In genomic region chr15:100525894-100526512, GRCh38 we compare ENCODE assay signal across 1 cellular context.
TF ChIP-seq lines count a peak whose summit lies in the region.

No MANE protein-coding gene starts in this region.

TF ChIP-seq in SK-N-SH treated with all-trans-retinoic acid at 6 μM for 48 hours, 23 proteins besides CTCF, POLR2A, EP300 and RAD21 (continued from another document):
- no peak for TF ChIP-seq POU6F1 (CRISPR knock-in tag; IDR thresholded peaks at IDR 0.05; ENCODE audit: borderline replicate concordance, low read depth)
- no peak for TF ChIP-seq ESRRG (CRISPR knock-in tag; IDR thresholded peaks at IDR 0.05)
- no peak for TF ChIP-seq SNAI2 (CRISPR knock-in tag; IDR thresholded peaks at IDR 0.05)
- TF ChIP-seq ZNF565 (CRISPR knock-in tag; conservative IDR thresholded peaks at IDR 0.05; ENCODE audit: low read depth) = no peak
